In the genomic region with DNA sequence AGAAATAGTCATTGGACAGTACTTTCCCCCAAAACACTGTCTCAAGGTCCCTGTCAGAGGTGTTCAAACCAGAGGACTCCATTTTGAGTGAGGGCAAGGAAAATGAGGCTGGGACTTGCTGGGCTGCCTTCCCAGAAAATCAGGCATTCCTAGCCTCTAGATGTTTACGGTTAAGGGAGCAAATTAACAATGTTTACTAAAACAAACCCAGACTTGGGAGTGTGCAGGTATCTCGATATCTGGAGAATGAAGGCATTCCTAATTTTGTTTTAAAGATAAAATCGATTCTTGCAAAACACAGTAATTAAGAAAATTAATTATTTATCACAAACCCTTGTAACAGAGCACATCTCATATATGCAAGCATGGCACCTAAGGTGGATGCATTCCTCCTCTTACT, we compare ENCODE assay signal across 17 cellular contexts. TPM values are rescaled to one million over a fixed set of nuclear protein-coding genes. Genes with fewer than 3 reads are reported as not detected.
DNase-seq lines count a peak whose midpoint lies in the region; ATAC-seq, FAIRE-seq and TF ChIP-seq lines count a peak whose summit lies in the region.
"Had no signal": no experiment of that assay in that cellular context is flagged by ENCODE, and none has a peak within 500 bp of the region (broad histone marks: within the 10 kb centered on the region; RNA-seq: fewer than 3 reads in every experiment).

No MANE protein-coding gene starts in this region.

- intact Hi-C loops in HCT116 (cut with micrococcal nuclease), result no loop called here

- no peaks in the 10 kb centered on the region for H3K9me3 ChIP-seq in HCT116 (ENCODE audit: control insufficient read depth in 1 of 2, insufficient read depth in 1 of 2, low read depth in 1 of 2, low read length in 2 of 2)
- H3K9me3 ChIP-seq in H1 (ENCODE audit: insufficient read depth in 2 of 2, low read depth in 1 of 2, low read length in 1 of 2), result no peaks in the 10 kb centered on the region
- H3K9me3 ChIP-seq in hepatocyte (ENCODE audit: low read depth), result no peaks in the 10 kb centered on the region
- H3K9me3 ChIP-seq: BLaER1 treated with 17β-estradiol and CSF1 and Interleukin-3, amounts not matched to agents 10 nM and 100 nM had no signal

- H3K23ac ChIP-seq in H1 (ENCODE audit: insufficient read length), result no peak overlapping the region

- FAIRE-seq in H1 (lab: Jason Lieb, UNC) (no peak), urothelium cell line (lab: Jason Lieb, UNC) (peak; percentile 86)
- FAIRE-seq: GM12891, GM19239, H54, HTR-8/SVneo had no signal

- RAD21 ChIA-PET in HCT116 (lab: Charles Lee; ENCODE audit: low non-redundant PET in 1 of 2, low total read pairs in 2 of 2, uncharacterized antibody in 2 of 2, unreplicated experiment in 2 of 2), result no interaction called here

- 95% methylated on average over 3 of the region's 3 CpGs; no CpG with 5 or more reads in 1 of the 2 experiments for WGBS in H1 (ENCODE audit: extremely low coverage in 1 of 2, insufficient coverage in 1 of 2, insufficient read length in 1 of 2, insufficient replicate concordance in 2 of 2, low coverage in 1 of 2, low lambda C conversion rate in 2 of 2, missing lambda C conversion rate in 1 of 2), 2 experiments
- WGBS in hepatocyte (ENCODE audit: low lambda C conversion rate, missing lambda C conversion rate), result 64% methylated on average over 3 of the region's 3 CpGs

- H3K56ac ChIP-seq in H1 (replicated peaks; ENCODE audit: insufficient read length, low read depth, low read length), result no peak overlapping the region

- ATAC-seq in HCT116, result no peak
- no peak for ATAC-seq in HG03457 (IDR thresholded peaks at IDR 0.05; ENCODE audit: unreplicated experiment)
- ATAC-seq: CD8-positive, alpha-beta T cell had no signal

- H2BK5ac ChIP-seq in H1 (ENCODE audit: low read depth, low read length), result no peak overlapping the region

- POLR2A ChIA-PET in HCT116 (lab: Charles Lee), result no interaction called here
- POLR2A ChIA-PET in H1 (lab: Charles Lee; ENCODE audit: partially characterized antibody), result no interaction called here

- CTCF ChIA-PET in HCT116 (lab: Charles Lee), result no interaction called here
- CTCF ChIA-PET in H1 (lab: Charles Lee; ENCODE audit: partially characterized antibody), result interaction anchor here (1.2 kb wide), 1 partner anchor 38 kb away, joined by 3 read pairs; no protein-coding TSS in a partner anchor

- no peaks in the 10 kb centered on the region for H3K79me1 ChIP-seq in H1 (ENCODE audit: low read depth, low read length)

- H2BK120ac ChIP-seq in H1 (replicated peaks; ENCODE audit: low read depth, low read length), result no peak overlapping the region

- H3K79me2 ChIP-seq in HCT116 (ENCODE audit: insufficient read depth, low read length) (no peaks in the 10 kb centered on the region), H1 (ENCODE audit: control insufficient read depth in 1 of 2, insufficient read depth in 2 of 2, low read length in 2 of 2) (no peaks in the 10 kb centered on the region), hepatocyte (no peaks in the 10 kb centered on the region)

- no peak overlapping the region for H4K5ac ChIP-seq in H1 (ENCODE audit: insufficient read length, low read depth, low read length)

- no peak overlapping the region for H4K8ac ChIP-seq in H1 (ENCODE audit: extremely low read depth, insufficient read depth, low read length)

- TF ChIP-seq CTCF in HCT116 (IDR thresholded peaks at IDR 0.05 in 2 of 3, conservative IDR thresholded peaks at IDR 0.05 in 1 of 3; ENCODE audit: borderline replicate concordance in 1 of 3, insufficient read depth in 1 of 3, low read depth in 2 of 3, low read length in 2 of 3), result no peak
- TF ChIP-seq CTCF in H1 (IDR thresholded peaks at IDR 0.05; ENCODE audit: control extremely low read depth in 1 of 3, insufficient read depth in 1 of 3, low read depth in 1 of 3, low read length in 3 of 3), result no peak
- no peak for TF ChIP-seq CTCF in hepatocyte (IDR thresholded peaks at IDR 0.05; ENCODE audit: poor library complexity)

- no peak overlapping the region for H2BK12ac ChIP-seq in H1 (ENCODE audit: low read depth, low read length)

- H3K4me2 ChIP-seq in HCT116 (ENCODE audit: low read length) (no peak overlapping the region), H1 (ENCODE audit: insufficient read depth in 1 of 2, low read depth in 2 of 2, low read length in 2 of 2) (no peak overlapping the region), hepatocyte (no peak overlapping the region)
- H3K4me2 ChIP-seq: BLaER1 treated with 17β-estradiol and CSF1 and Interleukin-3, amounts not matched to agents 10 nM and 100 nM had no signal

- TF ChIP-seq RAD21 in HCT116 (IDR thresholded peaks at IDR 0.05; ENCODE audit: low read depth), result no peak
- no peak for TF ChIP-seq RAD21 in H1 (IDR thresholded peaks at IDR 0.05 in 1 of 2, conservative IDR thresholded peaks at IDR 0.05 in 1 of 2; ENCODE audit: low read depth in 2 of 2, low read length in 2 of 2)

- H2AK5ac ChIP-seq in H1 (ENCODE audit: low read depth, low read length), result no peak overlapping the region

- no peak overlapping the region for H2BK15ac ChIP-seq in H1 (ENCODE audit: low read length)

- H3K4me1 ChIP-seq in HCT116 (ENCODE audit: control insufficient read depth in 1 of 2, insufficient read depth in 2 of 2, low read length in 2 of 2) (peaks cover 0 to 15% of the 10 kb centered on the region in 2 experiments; a peak in 3 of 4 replicates), H1 (replicated peaks in 1 of 4; ENCODE audit: control insufficient read depth in 3 of 4, insufficient read depth in 4 of 4, low read length in 3 of 4) (no peaks in the 10 kb centered on the region), hepatocyte (ENCODE audit: insufficient read depth) (no peaks in the 10 kb centered on the region)

- no peak overlapping the region for H3K14ac ChIP-seq in H1 (ENCODE audit: insufficient read length)

- H3K23me2 ChIP-seq in H1 (ENCODE audit: low read depth, low read length), result no peaks in the 10 kb centered on the region

- H3K27ac ChIP-seq in HCT116 (ENCODE audit: low read depth, low read length) (no peak overlapping the region), H1 (ENCODE audit: low read depth, low read length) (no peak overlapping the region), hepatocyte (no peak overlapping the region)
- H3K27ac ChIP-seq: BLaER1 treated with 17β-estradiol and CSF1 and Interleukin-3, amounts not matched to agents 10 nM and 100 nM had no signal

- H2AFZ ChIP-seq in HCT116 (ENCODE audit: low read depth, low read length, poor library complexity, severe bottlenecking) (peak overlapping the region; percentile 88), H1 (ENCODE audit: low read length) (no peak overlapping the region), hepatocyte (no peak overlapping the region)

- H4K20me1 ChIP-seq in HCT116 (ENCODE audit: insufficient read depth) (no peaks in the 10 kb centered on the region), H1 (replicated peaks in 1 of 2; ENCODE audit: control insufficient read depth in 1 of 2, insufficient read depth in 2 of 2, low read length in 2 of 2) (no peaks in the 10 kb centered on the region), hepatocyte (ENCODE audit: insufficient read depth, poor library complexity, severe bottlenecking) (no peaks in the 10 kb centered on the region)
- H4K20me1 ChIP-seq: BLaER1 treated with 17β-estradiol and CSF1 and Interleukin-3, amounts not matched to agents 10 nM and 100 nM had no signal

- H4K91ac ChIP-seq in H1 (replicated peaks; ENCODE audit: insufficient read length, low read length), result no peak overlapping the region

- H3K9me2 ChIP-seq in HCT116 (ENCODE audit: insufficient read depth) (no peaks in the 10 kb centered on the region), hepatocyte (replicated peaks; ENCODE audit: insufficient read depth) (no peaks in the 10 kb centered on the region)

- H3K36me3 ChIP-seq in HCT116 (ENCODE audit: control insufficient read depth in 1 of 2, insufficient read depth in 2 of 2, low read length in 2 of 2), result no peaks in the 10 kb centered on the region
- H3K36me3 ChIP-seq in H1 (ENCODE audit: control insufficient read depth in 2 of 4, insufficient read depth in 4 of 4, low read length in 3 of 4), result no peaks in the 10 kb centered on the region
- H3K36me3 ChIP-seq in hepatocyte (replicated peaks; ENCODE audit: insufficient read depth, low read depth), result no peaks in the 10 kb centered on the region
- H3K36me3 ChIP-seq: BLaER1 treated with 17β-estradiol and CSF1 and Interleukin-3, amounts not matched to agents 10 nM and 100 nM had no signal

- TF ChIP-seq POLR2A in HCT116 (IDR thresholded peaks at IDR 0.05; ENCODE audit: borderline replicate concordance, extremely low read depth, insufficient read depth, insufficient read length), result no peak
- TF ChIP-seq POLR2A in H1 (IDR thresholded peaks at IDR 0.05; ENCODE audit: control extremely low read depth in 1 of 2, low read depth in 2 of 2, low read length in 2 of 2), result no peak

- peak; percentile 29 for DNase-seq in ELF-1 (ENCODE audit: low read depth, low spot score)
- DNase-seq in HCT116 (ENCODE audit: low read depth, low spot score), result no peak
- DNase-seq in H1 (ENCODE audit: low read depth in 1 of 2, low spot score in 2 of 2), result no peak
- DNase-seq in urothelium cell line (ENCODE audit: low spot score), result no peak
- DNase-seq in hepatocyte (ENCODE audit: low spot score), result no peak
- DNase-seq: Calu3; CD8-positive, alpha-beta T cell; DMS79 treated with DMSO at 0.1 percent for 48 hours; HCEC 1CT; HFFc6; IMR-90 had no signal

- H3K4ac ChIP-seq in H1 (replicated peaks; ENCODE audit: insufficient read length, low read depth, low read length), result no peak overlapping the region

- TF ChIP-seq EP300 in H1 (IDR thresholded peaks at IDR 0.05; ENCODE audit: borderline replicate concordance in 1 of 2, low read depth in 2 of 2, low read length in 2 of 2), result no peak

- no peak overlapping the region for H3K9ac ChIP-seq in HCT116 (ENCODE audit: low read length)
- no peak overlapping the region for H3K9ac ChIP-seq in H1 (replicated peaks in 1 of 4; ENCODE audit: extremely low read depth in 1 of 4, low read depth in 3 of 4, low read length in 3 of 4)
- H3K9ac ChIP-seq: BLaER1 treated with 17β-estradiol and CSF1 and Interleukin-3, amounts not matched to agents 10 nM and 100 nM had no signal

- no peaks in the 10 kb centered on the region for H3K27me3 ChIP-seq in HCT116 (ENCODE audit: insufficient read depth, low read length)
- H3K27me3 ChIP-seq in H1 (replicated peaks in 1 of 4; ENCODE audit: control insufficient read depth in 3 of 4, extremely low read depth in 1 of 4, insufficient read depth in 3 of 4, low read length in 3 of 4), result no peaks in the 10 kb centered on the region
- no peaks in the 10 kb centered on the region for H3K27me3 ChIP-seq in hepatocyte
- H3K27me3 ChIP-seq: BLaER1 treated with 17β-estradiol and CSF1 and Interleukin-3, amounts not matched to agents 10 nM and 100 nM had no signal

- H2BK20ac ChIP-seq in H1 (ENCODE audit: low read length), result no peak overlapping the region

- BruUV-seq in HCT116 (replicated peaks; lab: Mats Ljungman, UMichigan), result no TSS peak

- no peak overlapping the region for H3K18ac ChIP-seq in H1 (ENCODE audit: extremely low read depth, low read length)

- H3K4me3 ChIP-seq in HCT116 (replicated peaks in 1 of 2; ENCODE audit: low read depth in 1 of 2, low read length in 2 of 2) (no peak overlapping the region), H1 (ENCODE audit: extremely low read depth in 1 of 4, insufficient read depth in 2 of 4, low read depth in 3 of 4, low read length in 4 of 4) (no peak overlapping the region), hepatocyte (no peak overlapping the region)
- H3K4me3 ChIP-seq: BLaER1 treated with 17β-estradiol and CSF1 and Interleukin-3, amounts not matched to agents 10 nM and 100 nM had no signal

RNA-seq across cellular contexts. Expression of a gene that starts 48.9 kb away (rescaled TPM):
- 7.8 TPM for total RNA-seq in HCT116 (2021; ENCODE audit: unreplicated experiment)
- 4.3 and 6.8 TPM in 2 replicates for polyA plus RNA-seq in HCT116 (2012)
- total RNA-seq in H1 (2021; fragmentation: NEBNext Ultra II Directional; extraction: Animal tissue kit (Norgen Biotek cat#: 25700)), result 16.0 and 16.3 TPM in 2 replicates
- 5.4 and 11.1 TPM in 2 replicates for polyA plus RNA-seq in H1 (2011; rRNA removed)
- 4.6 TPM for polyA plus RNA-seq in H1 (2011; cell fraction: cytosol; rRNA removed)
- polyA plus RNA-seq in H1 (2011; cell fraction: nucleus; rRNA removed), result 8.9 TPM
- 5.5 to 10.2 TPM (median 9.5 TPM) in 4 replicates for polyA plus RNA-seq in H1 (2012, experiment 1 of 2)
- 3.8 TPM for polyA plus RNA-seq in H1 (2012, experiment 2 of 2)
- 15.6 TPM for polyA plus RNA-seq in H1 (2013, experiment 1 of 2)
- polyA plus RNA-seq in H1 (2013, experiment 2 of 2), result 16.1 TPM
- polyA minus RNA-seq in H1 (2011; rRNA and poly(A)+ RNA removed), result 0.22 and 0.63 TPM in 2 replicates
- polyA minus RNA-seq in H1 (2011; cell fraction: cytosol; rRNA and poly(A)+ RNA removed), result 5.8 TPM
- polyA minus RNA-seq in H1 (2011; cell fraction: nucleus; rRNA and poly(A)+ RNA removed), result 12.1 TPM
- total RNA-seq in hepatocyte, result 3.9 and 6.8 TPM in 2 replicates
- 29.0 and 30.0 TPM in 2 replicates for polyA plus RNA-seq in hepatocyte
